14 cellular contexts compared by ENCODE assay signal in the genomic region with DNA sequence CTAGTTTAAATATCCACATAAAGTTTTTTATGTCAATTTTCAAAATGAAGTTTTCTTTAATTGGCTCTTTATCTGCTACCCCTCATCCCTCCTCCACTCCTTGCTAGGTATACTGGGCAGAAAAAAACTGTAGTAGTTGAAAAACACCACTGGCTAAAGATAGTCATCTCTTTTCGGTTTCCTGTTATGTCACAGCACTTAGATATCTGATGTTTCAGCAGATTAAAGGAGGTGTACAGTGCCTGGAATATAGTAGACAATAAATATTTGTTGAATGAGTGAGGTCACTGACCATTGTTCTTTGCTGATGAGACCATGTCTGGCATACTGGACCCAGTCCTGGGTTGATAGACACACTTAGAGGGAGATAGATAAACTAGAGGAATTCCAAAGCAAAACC. TPM values are rescaled to one million over a fixed set of nuclear protein-coding genes. Genes with fewer than 3 reads are reported as not detected.
DNase-seq lines count a peak whose midpoint lies in the region; ATAC-seq and TF ChIP-seq lines count a peak whose summit lies in the region.
"Had no signal": no experiment of that assay in that cellular context is flagged by ENCODE, and none has a peak within 500 bp of the region (broad histone marks: within the 10 kb centered on the region; RNA-seq: fewer than 3 reads in every experiment).

No MANE protein-coding gene starts in this region.

- no peak overlapping the region for H2AFZ ChIP-seq in PC-3 (ENCODE audit: low read length)
- H2AFZ ChIP-seq: PC-9 had no signal

- no peaks in the 10 kb centered on the region for H3K27me3 Mint-ChIP-seq in activated T-cell treated with anti-CD3 and anti-CD28 coated beads, Interleukin-2, amount 50 U/mL, for 24 hours
- H3K27me3 Mint-ChIP-seq in neural crest cell (ENCODE audit: low read depth) = no peaks in the 10 kb centered on the region

- H3K36me3 ChIP-seq in PC-3 (ENCODE audit: low read depth, low read length) = peaks cover 65% of the 10 kb centered on the region

- BruUV-seq in PC-3 (replicated peaks; lab: Mats Ljungman, UMichigan) = no TSS peak

- intact Hi-C loops in PC-3 (cut with micrococcal nuclease) = loop anchor here (5.0 kb wide), 1 partner anchor 206 kb away; the partner anchor contains the start of gene ABLIM3

- peak overlapping the region; percentile 86; the same call in 1 of the 2 replicates for H3K4me2 ChIP-seq in PC-3 (ENCODE audit: low read length)

- H3K79me2 ChIP-seq in PC-3 (ENCODE audit: low read length) = peaks cover 76% of the 10 kb centered on the region

- H3K4me3 ChIP-seq in PC-3 (ENCODE audit: low read length) = no peak overlapping the region
- H3K4me3 ChIP-seq: PC-9 had no signal

- H3K27me3 ChIP-seq in PC-3 (ENCODE audit: low read length) = no peaks in the 10 kb centered on the region

- peaks cover 79% of the 10 kb centered on the region for H3K4me1 Mint-ChIP-seq in activated T-cell treated with anti-CD3 and anti-CD28 coated beads, Interleukin-2, amount 50 U/mL, for 24 hours (ENCODE audit: low read depth)
- peaks cover 32% of the 10 kb centered on the region for H3K4me1 Mint-ChIP-seq in neural crest cell

- peak overlapping the region; percentile 95 for H3K27ac Mint-ChIP-seq in activated T-cell treated with anti-CD3 and anti-CD28 coated beads, Interleukin-2, amount 50 U/mL, for 24 hours
- no peak overlapping the region for H3K27ac Mint-ChIP-seq in neural crest cell (ENCODE audit: unreplicated experiment)

- DNase-seq in activated T-cell treated with anti-CD3 and anti-CD28 coated beads, Interleukin-2, amount 50 U/mL, for 24 hours = no peak
- DNase-seq in activated T-cell treated with anti-CD3 and anti-CD28 coated beads for 4 hours (no peak), PC-3 (no peak), neural crest cell (ENCODE audit: low read depth, low spot score) (no peak), NCI-H2227 (lab: John Stamatoyannopoulos, UW; ENCODE audit: unreplicated experiment) (no peak)
- peak; percentile 75 for DNase-seq in central memory CD4-positive, alpha-beta T cell
- DNase-seq in activated CD8-positive, alpha-beta memory T cell treated with anti-CD3 and anti-CD28 coated beads, Interleukin-2, amount 50 U/mL, for 4 hours = no peak
- DNase-seq: hippocampal formation, left colon, NCI-H1694 treated with DMSO at 0.1 percent for 48 hours, NCI-H524, PC-9, SK-N-SH had no signal

- CTCF ChIA-PET in PC-3 (lab: Charles Lee) = no interaction called here

- H4K20me1 ChIP-seq in PC-3 (ENCODE audit: low read length) = peaks cover 19% of the 10 kb centered on the region

- peak overlapping the region; percentile 86 for H3K4me3 Mint-ChIP-seq in activated T-cell treated with anti-CD3 and anti-CD28 coated beads, Interleukin-2, amount 50 U/mL, for 24 hours
- peak overlapping the region; percentile 58 for H3K4me3 Mint-ChIP-seq in neural crest cell

- no peak overlapping the region for H3K27ac ChIP-seq in PC-3 (ENCODE audit: low read length)
- H3K27ac ChIP-seq: PC-9 had no signal

- no peaks in the 10 kb centered on the region for H3F3A ChIP-seq in PC-3 (ENCODE audit: low read length, unreplicated experiment)

- ATAC-seq in PC-3 (no peak), HG02642 (IDR thresholded peaks at IDR 0.05; ENCODE audit: poor library complexity, unreplicated experiment) (no peak)
- ATAC-seq: left colon had no signal

- H3K9me3 Mint-ChIP-seq in activated T-cell treated with anti-CD3 and anti-CD28 coated beads, Interleukin-2, amount 50 U/mL, for 24 hours = no peaks in the 10 kb centered on the region
- H3K9me3 Mint-ChIP-seq in neural crest cell = no peaks in the 10 kb centered on the region

- no peaks in the 10 kb centered on the region for H3K9me3 ChIP-seq in PC-3 (ENCODE audit: low read length)
- H3K9me3 ChIP-seq: SK-N-SH had no signal

- peaks cover 84% of the 10 kb centered on the region for H3K36me3 Mint-ChIP-seq in activated T-cell treated with anti-CD3 and anti-CD28 coated beads, Interleukin-2, amount 50 U/mL, for 24 hours (ENCODE audit: low read depth)
- peaks cover 15% of the 10 kb centered on the region for H3K36me3 Mint-ChIP-seq in neural crest cell (ENCODE audit: low read depth)

- H3K9ac ChIP-seq in PC-3 (ENCODE audit: low read length) = no peak overlapping the region
- H3K9ac ChIP-seq: SK-N-SH had no signal

- peaks cover 22% of the 10 kb centered on the region for H3K4me1 ChIP-seq in PC-3 (ENCODE audit: insufficient read depth, low read length)

- POLR2A ChIA-PET in PC-3 (lab: Charles Lee; ENCODE audit: unreplicated experiment) = no interaction called here

- no peaks in the 10 kb centered on the region for H3K9me2 ChIP-seq in PC-3 (replicated peaks; ENCODE audit: low read length)
- H3K9me2 ChIP-seq: SK-N-SH had no signal

- TF ChIP-seq CTCF in PC-3 (conservative IDR thresholded peaks at IDR 0.05; ENCODE audit: low read depth, low read length) (no peak), neural crest cell (conservative IDR thresholded peaks at IDR 0.05) (no peak)

RNA-seq across cellular contexts. Expression of gene GRPEL2, which starts 3.2 kb away (rescaled TPM):
- total RNA-seq in PC-3 (2014; rRNA removed) (43.8 and 49.4 TPM in 2 replicates), neural crest cell (28.8 and 29.2 TPM in 2 replicates)

RNA-seq across cellular contexts. Expression of gene PCYOX1L, which starts 9.4 kb away (rescaled TPM):
- total RNA-seq in PC-3 (2014; rRNA removed) (11.9 and 12.8 TPM in 2 replicates), neural crest cell (22.0 and 22.9 TPM in 2 replicates)

RNA-seq across cellular contexts. Expression of gene IL17B, which starts 30.6 kb away (rescaled TPM):
- not detected in 2 replicates for total RNA-seq in PC-3 (2014; rRNA removed)
- not detected in 2 replicates for total RNA-seq in neural crest cell
- total RNA-seq: PC-9 had no signal
